15 cellular contexts compared by ENCODE assay signal in genomic region chr7:43314379-43315158, GRCh38.
DNase-seq lines count a peak whose midpoint lies in the region; ATAC-seq lines count a peak whose summit lies in the region.
"Had no signal": no experiment of that assay in that cellular context is flagged by ENCODE, and none has a peak within 500 bp of the region (broad histone marks: within the 10 kb centered on the region; RNA-seq: fewer than 3 reads in every experiment).

No MANE protein-coding gene starts in this region.

- H3K36me3 ChIP-seq in effector memory CD4-positive, alpha-beta T cell (ENCODE audit: control insufficient read depth, insufficient read depth, low read length): no peaks in the 10 kb centered on the region

- no peaks in the 10 kb centered on the region for H3K27me3 ChIP-seq in effector memory CD4-positive, alpha-beta T cell (replicated peaks; ENCODE audit: control insufficient read depth, insufficient read depth, low read length, poor library complexity, severe bottlenecking)

- ATAC-seq in GM21526 (IDR thresholded peaks at IDR 0.05; ENCODE audit: low FRiP score, unreplicated experiment): peak; percentile 44

- no peak overlapping the region for H3K27ac Mint-ChIP-seq in activated naive CD4-positive, alpha-beta T cell treated with anti-CD3 and anti-CD28 coated beads, Interleukin-2, amount 10 ng/mL, durations not matched to agents 7 days and 5 days

- no peak overlapping the region for H3K27ac ChIP-seq in effector memory CD4-positive, alpha-beta T cell (ENCODE audit: insufficient read depth, low read length, poor library complexity, severe bottlenecking)

- H3K4me3 Mint-ChIP-seq in activated naive CD4-positive, alpha-beta T cell treated with anti-CD3 and anti-CD28 coated beads, Interleukin-2, amount 10 ng/mL, durations not matched to agents 7 days and 5 days: no peak overlapping the region

- peak; percentile 8 for DNase-seq in activated naive CD4-positive, alpha-beta T cell treated with Interleukin-2 at 50 U/mL for 16 hours
- no peak for DNase-seq in activated naive CD4-positive, alpha-beta T cell treated with anti-CD3 and anti-CD28 coated beads, Interleukin-2, amount 10 ng/mL, durations not matched to agents 7 days and 5 days
- peak; percentile 54 to 61 for DNase-seq in activated T-cell treated with anti-CD3 and anti-CD28 coated beads, Interleukin-2, amount 50 U/mL, for 48 hours
- peak; percentile 23 for DNase-seq in stimulated activated CD4-positive, alpha-beta T cell treated with anti-CD3 and anti-CD28 coated beads, Interleukin-4, amount 100 ng/mL, for 24 hours
- DNase-seq in NCI-H2171 (lab: John Stamatoyannopoulos, UW) (no peak), NCI-H2029 treated with DMSO at 0.1 percent for 48 hours (lab: John Stamatoyannopoulos, UW) (no peak)
- DNase-seq in effector memory CD4-positive, alpha-beta T cell: no peak
- DNase-seq: activated effector memory CD4-positive, alpha-beta T cell treated with anti-CD3 and anti-CD28 coated beads, Interleukin-2, amount 50 U/mL, for 16 hours; DMS 273 treated with DMSO at 0.1 percent for 48 hours; GOT3; kidney; MM.1S; NCI-H2171 treated with DMSO at 0.1 percent for 48 hours; posterior cingulate gyrus had no signal

- peaks cover 6% of the 10 kb centered on the region for H3K4me1 Mint-ChIP-seq in activated naive CD4-positive, alpha-beta T cell treated with anti-CD3 and anti-CD28 coated beads, Interleukin-2, amount 10 ng/mL, durations not matched to agents 7 days and 5 days

- CTCF ChIA-PET in activated naive CD4-positive, alpha-beta T cell treated with anti-CD3 and anti-CD28 coated beads, Interleukin-2, amount 10 ng/mL, durations not matched to agents 7 days and 5 days (lab: Charles Lee): interaction anchor here (0.8 to 0.9 kb wide), 2 partner anchors 19 to 125 kb away, joined by 3 read pairs; no protein-coding TSS in a partner anchor

- H3K36me3 Mint-ChIP-seq in activated naive CD4-positive, alpha-beta T cell treated with anti-CD3 and anti-CD28 coated beads, Interleukin-2, amount 10 ng/mL, durations not matched to agents 7 days and 5 days: no peaks in the 10 kb centered on the region

- no peaks in the 10 kb centered on the region for H3K27me3 Mint-ChIP-seq in activated naive CD4-positive, alpha-beta T cell treated with anti-CD3 and anti-CD28 coated beads, Interleukin-2, amount 10 ng/mL, durations not matched to agents 7 days and 5 days

- H3K4me1 ChIP-seq in effector memory CD4-positive, alpha-beta T cell (ENCODE audit: control insufficient read depth, insufficient read depth, low read length, poor library complexity, severe bottlenecking): no peaks in the 10 kb centered on the region

- H3K4me3 ChIP-seq in effector memory CD4-positive, alpha-beta T cell (ENCODE audit: insufficient read depth, low read depth, low read length, poor library complexity, severe bottlenecking): no peak overlapping the region

- no peaks in the 10 kb centered on the region for H3K9me3 Mint-ChIP-seq in activated naive CD4-positive, alpha-beta T cell treated with anti-CD3 and anti-CD28 coated beads, Interleukin-2, amount 10 ng/mL, durations not matched to agents 7 days and 5 days

- H3K9me3 ChIP-seq in effector memory CD4-positive, alpha-beta T cell (ENCODE audit: control insufficient read depth, low read length): no peaks in the 10 kb centered on the region

Comparison
In these comparisons a context has a peak if more than half of its experiments do, and no peak if none do; other contexts are left out.
1. DNase-seq: peak in activated naive CD4-positive, alpha-beta T cell treated with Interleukin-2 at 50 U/mL for 16 hours (single experiment), activated T-cell treated with anti-CD3 and anti-CD28 coated beads, Interleukin-2, amount 50 U/mL, for 48 hours (2 of 2) and stimulated activated CD4-positive, alpha-beta T cell treated with anti-CD3 and anti-CD28 coated beads, Interleukin-4, amount 100 ng/mL, for 24 hours (single experiment); none in activated naive CD4-positive, alpha-beta T cell treated with anti-CD3 and anti-CD28 coated beads, Interleukin-2, amount 10 ng/mL, durations not matched to agents 7 days and 5 days (single experiment), NCI-H2171 (single experiment), effector memory CD4-positive, alpha-beta T cell (0 of 3) and NCI-H2029 treated with DMSO at 0.1 percent for 48 hours (single experiment).